1 cellular context compared by ENCODE assay signal in genomic region chr10:585502-585901, GRCh38.
TF ChIP-seq lines count a peak whose summit lies in the region.

No MANE protein-coding gene starts in this region.

TF ChIP-seq in HepG2, 621 proteins besides CTCF, POLR2A, EP300 and RAD21 (continued from another document):
- TF ChIP-seq E2F5 (CRISPR knock-in tag; conservative IDR thresholded peaks at IDR 0.05), result no peak
- TF ChIP-seq, protein P1, sequence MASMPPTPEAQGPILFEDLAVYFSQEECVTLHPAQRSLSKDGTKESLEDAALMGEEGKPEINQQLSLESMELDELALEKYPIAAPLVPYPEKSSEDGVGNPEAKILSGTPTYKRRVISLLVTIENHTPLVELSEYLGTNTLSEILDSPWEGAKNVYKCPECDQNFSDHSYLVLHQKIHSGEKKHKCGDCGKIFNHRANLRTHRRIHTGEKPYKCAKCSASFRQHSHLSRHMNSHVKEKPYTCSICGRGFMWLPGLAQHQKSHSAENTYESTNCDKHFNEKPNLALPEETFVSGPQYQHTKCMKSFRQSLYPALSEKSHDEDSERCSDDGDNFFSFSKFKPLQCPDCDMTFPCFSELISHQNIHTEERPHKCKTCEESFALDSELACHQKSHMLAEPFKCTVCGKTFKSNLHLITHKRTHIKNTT (CRISPR knock-in tag; IDR thresholded peaks at IDR 0.05), result no peak
- TF ChIP-seq RARA (CRISPR knock-in tag; IDR thresholded peaks at IDR 0.05), result no peak
- no peak for TF ChIP-seq KLF9 (CRISPR knock-in tag; IDR thresholded peaks at IDR 0.05; ENCODE audit: low read depth)
